In genomic region chr18:47247036-47247832, GRCh38 we compare ENCODE assay signal across 18 cellular contexts. TPM values are rescaled to one million over a fixed set of nuclear protein-coding genes. Genes with fewer than 3 reads are reported as not detected.
DNase-seq lines count a peak whose midpoint lies in the region; ATAC-seq and TF ChIP-seq lines count a peak whose summit lies in the region.
"Had no signal": no experiment of that assay in that cellular context is flagged by ENCODE, and none has a peak within 500 bp of the region (broad histone marks: within the 10 kb centered on the region; RNA-seq: fewer than 3 reads in every experiment).

No MANE protein-coding gene starts in this region.

- H3K9ac ChIP-seq in iPS-15b (ENCODE audit: low read depth, low read length): no peak overlapping the region
- no peak overlapping the region for H3K9ac ChIP-seq in skeletal muscle satellite cell (ENCODE audit: low read depth, low read length)

- peak; percentile 82 for TF ChIP-seq CTCF in WTC11 (IDR thresholded peaks at IDR 0.05)

- H3K27me3 Mint-ChIP-seq in activated CD4-positive, alpha-beta T cell treated with anti-CD3 and anti-CD28 coated beads for 36 hours: peaks cover 66% of the 10 kb centered on the region
- peaks cover 61% of the 10 kb centered on the region for H3K27me3 Mint-ChIP-seq in WTC11 (ENCODE audit: low read depth)

- H3K4me1 Mint-ChIP-seq in activated CD4-positive, alpha-beta T cell treated with anti-CD3 and anti-CD28 coated beads for 36 hours: peaks cover 14% of the 10 kb centered on the region
- peaks cover 66% of the 10 kb centered on the region for H3K4me1 Mint-ChIP-seq in WTC11

- peaks cover 2% of the 10 kb centered on the region for H3K9me3 Mint-ChIP-seq in activated CD4-positive, alpha-beta T cell treated with anti-CD3 and anti-CD28 coated beads for 36 hours (ENCODE audit: low read depth)
- no peaks in the 10 kb centered on the region for H3K9me3 Mint-ChIP-seq in WTC11

- CTCF ChIA-PET in activated CD4-positive, alpha-beta T cell treated with anti-CD3 and anti-CD28 coated beads for 36 hours (lab: Charles Lee): interaction anchor here (0.6 to 1.0 kb wide), 3 partner anchors 32 to 800 kb away, joined by 3 to 5 read pairs (median 3); no protein-coding TSS in a partner anchor
- CTCF ChIA-PET in WTC11 (lab: Charles Lee): interaction anchor here (0.6 to 3.2 kb wide), 12 partner anchors 9 to 509 kb away, joined by 3 to 36 read pairs (median 4); no protein-coding TSS in a partner anchor

- H3K4me3 ChIP-seq in iPS-15b (ENCODE audit: low read depth, low read length) (peak overlapping the region; percentile 65), skeletal muscle satellite cell (ENCODE audit: low read length) (no peak overlapping the region)
- H3K4me3 ChIP-seq: GM12878, thoracic aorta had no signal

- H3K27ac Mint-ChIP-seq in activated CD4-positive, alpha-beta T cell treated with anti-CD3 and anti-CD28 coated beads for 36 hours: no peak overlapping the region
- H3K27ac Mint-ChIP-seq in WTC11: no peak overlapping the region

- no peaks in the 10 kb centered on the region for H3K9me3 ChIP-seq in iPS-15b (ENCODE audit: control insufficient read depth, insufficient read depth, low read length)
- H3K9me3 ChIP-seq in skeletal muscle satellite cell (replicated peaks; ENCODE audit: low read length): peaks cover 3% of the 10 kb centered on the region
- H3K9me3 ChIP-seq: sigmoid colon, thoracic aorta had no signal

- H3K36me3 ChIP-seq in iPS-15b (ENCODE audit: control insufficient read depth, insufficient read depth, low read length) (no peaks in the 10 kb centered on the region), skeletal muscle satellite cell (ENCODE audit: insufficient read depth, low read length) (no peaks in the 10 kb centered on the region)
- H3K36me3 ChIP-seq: sigmoid colon, thoracic aorta had no signal

- POLR2A ChIA-PET in activated CD4-positive, alpha-beta T cell treated with anti-CD3 and anti-CD28 coated beads for 36 hours (lab: Charles Lee): no interaction called here
- POLR2A ChIA-PET in WTC11 (lab: Charles Lee): interaction anchor here (1.5 kb wide), 1 partner anchor 15 kb away, joined by 4 read pairs; no protein-coding TSS in a partner anchor

- intact Hi-C loops in activated CD4-positive, alpha-beta T cell treated with anti-CD3 and anti-CD28 coated beads for 36 hours (cut with DNase I, micrococcal nuclease): loop anchor here in 1 of 2 experiments (2.0 kb wide), 1 partner anchor 16 kb away; no protein-coding TSS in a partner anchor

- DNase-seq in activated CD4-positive, alpha-beta T cell treated with anti-CD3 and anti-CD28 coated beads for 36 hours: peak; percentile 34
- no peak for DNase-seq in activated CD4-positive, alpha-beta T cell treated with anti-CD3 and anti-CD28 coated beads for 1 hour
- peak; percentile 71 for DNase-seq in WTC11 (ENCODE audit: low spot score)
- DNase-seq in GM19240 (ENCODE audit: insufficient read length, low spot score): no peak
- no peak for DNase-seq in NAMALWA (ENCODE audit: low spot score)
- no peak for DNase-seq in NCI-H748 treated with DMSO at 0.1 percent for 48 hours (lab: John Stamatoyannopoulos, UW)
- DNase-seq: activated T-cell treated with anti-CD3 and anti-CD28 coated beads, Interleukin-2, amount 50 U/mL, for 1 hour; DMS 273 treated with DMSO at 0.1 percent for 48 hours; NCI-H1092 treated with DMSO at 0.1 percent for 48 hours; NCI-H69; sigmoid colon had no signal

- ATAC-seq in activated CD4-positive, alpha-beta T cell treated with anti-CD3 and anti-CD28 coated beads for 36 hours: no peak
- ATAC-seq in WTC11: peak; percentile 68
- ATAC-seq: GM12878 had no signal

- H3K4me2 ChIP-seq in skeletal muscle satellite cell (ENCODE audit: low read length): peak overlapping the region; percentile 50

- H3K27me3 ChIP-seq in iPS-15b (ENCODE audit: control insufficient read depth, insufficient read depth, low read length) (peaks cover 56% of the 10 kb centered on the region), skeletal muscle satellite cell (ENCODE audit: control insufficient read depth, insufficient read depth, low read length) (peaks cover 87% of the 10 kb centered on the region)

- H3K4me1 ChIP-seq in iPS-15b (ENCODE audit: control insufficient read depth, insufficient read depth, low read length) (peaks cover 29% of the 10 kb centered on the region), skeletal muscle satellite cell (ENCODE audit: control insufficient read depth, insufficient read depth, low read length) (peaks cover 7% of the 10 kb centered on the region)

- peaks cover 9% of the 10 kb centered on the region for H3K36me3 Mint-ChIP-seq in activated CD4-positive, alpha-beta T cell treated with anti-CD3 and anti-CD28 coated beads for 36 hours (ENCODE audit: low read depth)
- H3K36me3 Mint-ChIP-seq in WTC11: peaks cover 8% of the 10 kb centered on the region; the same call in 1 of the 2 replicates

- no peak overlapping the region for H3K4me3 Mint-ChIP-seq in activated CD4-positive, alpha-beta T cell treated with anti-CD3 and anti-CD28 coated beads for 36 hours
- peak overlapping the region; percentile 69 for H3K4me3 Mint-ChIP-seq in WTC11

TF ChIP-seq in WTC11, 78 proteins besides CTCF, POLR2A, EP300 and RAD21:
- TF ChIP-seq ZBTB43 (CRISPR knock-in tag; IDR thresholded peaks at IDR 0.05) (no peak), KAT7 (CRISPR knock-in tag; IDR thresholded peaks at IDR 0.05; ENCODE audit: borderline replicate concordance) (peak; percentile 72; the same call in 1 of the 2 replicates)

RNA-seq across cellular contexts. Expression of gene SKOR2, which starts 4.2 kb away (rescaled TPM):
- total RNA-seq in activated CD4-positive, alpha-beta T cell treated with anti-CD3 and anti-CD28 coated beads for 36 hours: under 1 TPM; 0.14 to 0.21 TPM
- 0.34 to 1.3 TPM (median 0.37 TPM) in 3 replicates for total RNA-seq in WTC11 (2021)
- not detected in 2 replicates for total RNA-seq in skeletal muscle satellite cell (2012; rRNA removed)
- total RNA-seq: astrocyte, GM12878, H4, mucosa of gallbladder, sigmoid colon, thoracic aorta had no signal

Comparison
In these comparisons a context has a peak if more than half of its experiments do, and no peak if none do; other contexts are left out.
1. DNase-seq: peak in activated CD4-positive, alpha-beta T cell treated with anti-CD3 and anti-CD28 coated beads for 36 hours (single experiment) and WTC11 (single experiment); none in activated CD4-positive, alpha-beta T cell treated with anti-CD3 and anti-CD28 coated beads for 1 hour (single experiment), GM19240 (single experiment), NAMALWA (single experiment) and NCI-H748 treated with DMSO at 0.1 percent for 48 hours (single experiment).